In the genomic region with DNA sequence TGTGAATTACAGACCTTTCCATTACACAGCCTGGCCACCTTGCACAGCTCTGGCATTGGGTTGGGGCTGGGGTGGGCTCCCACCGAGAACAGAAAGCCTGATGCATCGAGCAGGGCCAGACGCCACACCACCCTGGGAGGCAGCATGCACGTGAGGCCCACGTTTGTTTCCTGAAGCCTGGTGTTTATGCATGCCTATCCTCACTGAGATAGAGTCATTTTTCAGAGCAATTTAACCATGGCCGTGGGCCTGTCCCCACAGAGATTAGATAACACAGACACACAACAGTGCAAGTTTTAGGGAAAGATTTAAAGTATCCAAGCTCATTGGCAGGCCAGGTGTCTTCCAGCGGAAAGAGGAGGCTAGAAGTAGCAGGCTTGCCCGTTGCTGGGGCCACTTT, we compare ENCODE assay signal across 17 cellular contexts.
"Had no signal": no experiment of that assay in that cellular context is flagged by ENCODE, and none has a peak within 500 bp of the region (broad histone marks: within the 10 kb centered on the region; RNA-seq: fewer than 3 reads in every experiment).

No MANE protein-coding gene starts in this region.

- H3K9me3 ChIP-seq: breast epithelium, psoas muscle had no signal

- H3K27ac Mint-ChIP-seq: activated CD8-positive, alpha-beta T cell treated with anti-CD3 and anti-CD28 coated beads, Interleukin-2, amount 10 ng/mL, durations not matched to agents 7 days and 5 days had no signal

- FAIRE-seq: endometrium had no signal

- H3K27ac ChIP-seq: breast epithelium, dorsolateral prefrontal cortex, psoas muscle, WERI-Rb-1 had no signal

- DNase-seq: activated CD4-positive, alpha-beta T cell treated with anti-CD3 and anti-CD28 coated beads for 4 hours; activated CD8-positive, alpha-beta memory T cell treated with anti-CD3 and anti-CD28 coated beads, Interleukin-2, amount 50 U/mL, for 48 hours; activated CD8-positive, alpha-beta T cell treated with anti-CD3 and anti-CD28 coated beads, Interleukin-2, amount 10 ng/mL, durations not matched to agents 7 days and 5 days; activated naive CD4-positive, alpha-beta T cell treated with anti-CD3 and anti-CD28 coated beads, Interleukin-2, amount 50 U/mL, for 16 hours; amygdala; dorsolateral prefrontal cortex; foreskin keratinocyte; head of caudate nucleus; left cardiac atrium; naive thymus-derived CD4-positive, alpha-beta T cell; psoas muscle; stimulated activated naive CD4-positive, alpha-beta T cell; WERI-Rb-1 had no signal

- H3K4me3 ChIP-seq: breast epithelium, dorsolateral prefrontal cortex, lung, psoas muscle had no signal

- H3K27me3 Mint-ChIP-seq: naive thymus-derived CD4-positive, alpha-beta T cell had no signal

- H3K4me1 ChIP-seq: breast epithelium, psoas muscle had no signal

- H3K27me3 ChIP-seq: breast epithelium, foreskin keratinocyte had no signal

- ATAC-seq: activated CD8-positive, alpha-beta T cell treated with anti-CD3 and anti-CD28 coated beads, Interleukin-2, amount 10 ng/mL, durations not matched to agents 7 days and 5 days; foreskin keratinocyte; left cardiac atrium; naive thymus-derived CD4-positive, alpha-beta T cell; psoas muscle; sciatic nerve had no signal

- H3K36me3 ChIP-seq: breast epithelium, WERI-Rb-1 had no signal

- H3K4me3 Mint-ChIP-seq: activated CD8-positive, alpha-beta T cell treated with anti-CD3 and anti-CD28 coated beads, Interleukin-2, amount 10 ng/mL, durations not matched to agents 7 days and 5 days; naive thymus-derived CD4-positive, alpha-beta T cell had no signal
